Comparison of ENCODE assay signal across 26 cellular contexts in genomic region chr11:119886667-119887230, GRCh38.
"Had no signal": no experiment of that assay in that cellular context is flagged by ENCODE, and none has a peak within 500 bp of the region (broad histone marks: within the 10 kb centered on the region; RNA-seq: fewer than 3 reads in every experiment).

No MANE protein-coding gene starts in this region.

- DNase-seq: activated CD4-positive, alpha-beta T cell treated with anti-CD3 and anti-CD28 coated beads for 4 hours; activated CD4-positive, alpha-beta T cell treated with anti-CD3 and anti-CD28 coated beads, Interleukin-2, amount 10 ng/mL, durations not matched to agents 7 days and 5 days; activated CD4-positive, alpha-beta T cell treated with anti-CD3 and anti-CD28 coated beads, Interleukin-2, amount 50 U/mL, for 4 hours; activated CD4-positive, CD25-positive, alpha-beta regulatory T cell; activated CD4-positive, CD25-positive, alpha-beta regulatory T cell treated with anti-CD3 and anti-CD28 coated beads, Interleukin-2, amount 50 U/mL, for 72 hours; activated CD8-positive, alpha-beta memory T cell treated with anti-CD3 and anti-CD28 coated beads for 24 hours; activated CD8-positive, alpha-beta T cell treated with anti-CD3 and anti-CD28 coated beads for 36 hours; activated gamma-delta T cell; activated naive CD4-positive, alpha-beta T cell; activated naive CD4-positive, alpha-beta T cell treated with anti-CD3 and anti-CD28 coated beads, Interleukin-2, amount 10 ng/mL, durations not matched to agents 7 days and 5 days; activated naive CD8-positive, alpha-beta T cell treated with anti-CD3 and anti-CD28 coated beads, Interleukin-2, amount 10 ng/mL, durations not matched to agents 7 days and 5 days; activated T-cell treated with anti-CD3 and anti-CD28 coated beads, Interleukin-2, amount 50 U/mL, for 4 hours; central memory CD4-positive, alpha-beta T cell; cerebellar nuclear complex; colonic mucosa; effector CD8-positive, alpha-beta T cell; esophagus squamous epithelium; foreskin melanocyte; T-helper 2 cell had no signal

- H3K9me3 ChIP-seq: ascending aorta, breast epithelium, colonic mucosa, esophagus squamous epithelium, gastroesophageal sphincter had no signal

- H3K4me1 ChIP-seq: ascending aorta, breast epithelium, gastroesophageal sphincter had no signal

- H3K27me3 ChIP-seq: ascending aorta, breast epithelium, cardiac muscle cell, colonic mucosa had no signal

- H3K27ac ChIP-seq: ascending aorta, breast epithelium, cardiac muscle cell, colonic mucosa, epithelial cell of prostate, esophagus squamous epithelium, gastroesophageal sphincter had no signal

- H3K4me3 ChIP-seq: ascending aorta, breast epithelium, cardiac muscle cell, colonic mucosa, esophagus squamous epithelium, gastroesophageal sphincter had no signal

- H3K36me3 ChIP-seq: ascending aorta, breast epithelium, cardiac muscle cell, colonic mucosa, esophagus squamous epithelium, gastroesophageal sphincter had no signal

- ATAC-seq: activated CD8-positive, alpha-beta T cell treated with anti-CD3 and anti-CD28 coated beads for 36 hours; activated naive CD4-positive, alpha-beta T cell treated with anti-CD3 and anti-CD28 coated beads, Interleukin-2, amount 50 U/mL, for 72 hours; activated T-cell treated with anti-CD3 and anti-CD28 coated beads, Interleukin-2, amount 50 U/mL, for 4 hours; activated T-helper 17 cell treated with anti-CD3 and anti-CD28 coated beads, Interleukin-2, amount 50 U/mL, for 72 hours; gastroesophageal sphincter had no signal
